ENCODE assay signal across 18 cellular contexts in genomic region chr3:13626396-13626795, GRCh38.
"Had no signal": no experiment of that assay in that cellular context is flagged by ENCODE, and none has a peak within 500 bp of the region (broad histone marks: within the 10 kb centered on the region; RNA-seq: fewer than 3 reads in every experiment).

No MANE protein-coding gene starts in this region.

- H3K9me3 Mint-ChIP-seq: dendritic cell treated with granulocyte-macrophage colony-stimulating factor and Interleukin-4, amounts not matched to agents 40 ng/mL and 50 ng/mL, for 4 days; type B pancreatic cell had no signal

- ATAC-seq: effector memory CD8-positive, alpha-beta T cell; gastroesophageal sphincter; left colon; left ventricle myocardium superior; right cardiac atrium had no signal

- H3K4me1 ChIP-seq: gastroesophageal sphincter, thyroid gland had no signal

- H3K27ac Mint-ChIP-seq: dendritic cell treated with granulocyte-macrophage colony-stimulating factor and Interleukin-4, amounts not matched to agents 40 ng/mL and 50 ng/mL, for 4 days; type B pancreatic cell had no signal

- H3K9me3 ChIP-seq: esophagus muscularis mucosa, gastroesophageal sphincter, ovary, suprapubic skin, thyroid gland had no signal

- H3K36me3 ChIP-seq: ovary, thyroid gland had no signal

- H3K4me3 ChIP-seq: esophagus muscularis mucosa, gastroesophageal sphincter, ovary, suprapubic skin, thyroid gland had no signal

- H3K27me3 Mint-ChIP-seq: dendritic cell treated with granulocyte-macrophage colony-stimulating factor and Interleukin-4, amounts not matched to agents 40 ng/mL and 50 ng/mL, for 4 days; naive B cell; type B pancreatic cell had no signal

- DNase-seq: effector memory CD8-positive, alpha-beta T cell; glutamatergic neuron; left colon; left ventricle myocardium superior; mesendoderm; naive B cell; ovary; small intestine; stimulated activated CD4-positive, alpha-beta T cell treated with anti-CD3 and anti-CD28 coated beads, Interleukin-2, amount 100 ng/mL, for 48 hours; stimulated activated naive CD4-positive, alpha-beta T cell treated with Interleukin-2 at 50 U/mL for 16 hours; thyroid gland had no signal

- H3K27ac ChIP-seq: epithelial cell of prostate, esophagus muscularis mucosa, gastroesophageal sphincter, ovary, suprapubic skin, thyroid gland had no signal

- H3K4me3 Mint-ChIP-seq: dendritic cell treated with granulocyte-macrophage colony-stimulating factor and Interleukin-4, amounts not matched to agents 40 ng/mL and 50 ng/mL, for 4 days; effector memory CD8-positive, alpha-beta T cell; naive B cell; type B pancreatic cell had no signal

- H3K27me3 ChIP-seq: esophagus muscularis mucosa, gastroesophageal sphincter, ovary, suprapubic skin, thyroid gland had no signal
